Comparison of ENCODE assay signal across 8 cellular contexts in genomic region chr21:41369915-41370839, GRCh38. TPM values are rescaled to one million over a fixed set of nuclear protein-coding genes. Genes with fewer than 3 reads are reported as not detected.
DNase-seq lines count a peak whose midpoint lies in the region; TF ChIP-seq lines count a peak whose summit lies in the region.

No MANE protein-coding gene starts in this region.

- H3K9ac ChIP-seq in colonic mucosa (ENCODE audit: low read depth in 2 of 2, low read length in 2 of 2), result peak overlapping the region in 1 of 2 donors; percentile 33

- DNase-seq in GM10266 (ENCODE audit: extremely low spot score) (peak; percentile 52), NCI-H526 treated with DMSO at 0.1 percent for 48 hours (lab: John Stamatoyannopoulos, UW) (peak; percentile 15), colonic mucosa (no peak), prostate gland (ENCODE audit: low spot score) (no peak), DMS 273 (lab: John Stamatoyannopoulos, UW; ENCODE audit: unreplicated experiment) (no peak), kidney tubule cell (ENCODE audit: low spot score) (no peak), NCI-H187 treated with DMSO at 0.1 percent for 48 hours (lab: John Stamatoyannopoulos, UW) (no peak), GDM1 (lab: John Stamatoyannopoulos, UW) (no peak)

- intact Hi-C loops in colonic mucosa (cut with DNase I), result no loop called here
- intact Hi-C loops in prostate gland (cut with DNase I), result no loop called here

- no peaks in the 10 kb centered on the region for H3K36me3 ChIP-seq in colonic mucosa
- H3K36me3 ChIP-seq in prostate gland, result no peaks in the 10 kb centered on the region

- no peaks in the 10 kb centered on the region for H3K27me3 ChIP-seq in colonic mucosa
- H3K27me3 ChIP-seq in prostate gland (replicated peaks; ENCODE audit: insufficient read depth), result no peaks in the 10 kb centered on the region

- H3K4me1 ChIP-seq in colonic mucosa (no peaks in the 10 kb centered on the region), prostate gland (replicated peaks) (no peaks in the 10 kb centered on the region)

- H3K4me3 ChIP-seq in colonic mucosa, result peak overlapping the region; percentile 19
- peak overlapping the region; percentile 14 to 24 for H3K4me3 ChIP-seq in prostate gland

- H3K9me3 ChIP-seq in colonic mucosa (no peaks in the 10 kb centered on the region), prostate gland (no peaks in the 10 kb centered on the region)

- no peak for TF ChIP-seq POLR2A in prostate gland (IDR thresholded peaks at IDR 0.05)

- WGBS in prostate gland, result 70% methylated on average over 30 of the region's 30 CpGs

- H3K27ac ChIP-seq in colonic mucosa (no peak overlapping the region), prostate gland (no peak overlapping the region)

- TF ChIP-seq CTCF in GM10266 (IDR thresholded peaks at IDR 0.05; ENCODE audit: control insufficient read depth, insufficient read depth, low read depth, missing control alignments) (no peak), colonic mucosa (IDR thresholded peaks at IDR 0.05) (no peak), prostate gland (IDR thresholded peaks at IDR 0.05) (no peak)

RNA-seq across cellular contexts. Expression of gene MX2, which starts 8.3 kb away (rescaled TPM):
- total RNA-seq in colonic mucosa, result 1 to 10 TPM; 2.0 to 2.5 TPM
- total RNA-seq in prostate gland, result 1 to 10 TPM; 1.7 to 4.9 TPM

RNA-seq across cellular contexts. Expression of gene FAM3B, which starts 53.6 kb away (rescaled TPM):
- total RNA-seq in colonic mucosa (under 1 TPM; 0.35 to 0.90 TPM), prostate gland (10 to 100 TPM; 19.4 to 63.6 TPM)

RNA-seq across cellular contexts. Expression of gene MX1, which starts 55.9 kb away (rescaled TPM):
- total RNA-seq in colonic mucosa (10 to 100 TPM in 1 of 2 donors, 1 to 10 TPM in 1; 7.3 to 17.7 TPM), prostate gland (10 to 100 TPM; 15.6 to 29.1 TPM)

Comparison
In these comparisons a context has a peak if more than half of its experiments do, and no peak if none do; other contexts are left out.
1. DNase-seq: peak in GM10266 (single experiment) and NCI-H526 treated with DMSO at 0.1 percent for 48 hours (single experiment); none in colonic mucosa (single experiment), prostate gland (single experiment), DMS 273 (single experiment), kidney tubule cell (single experiment), NCI-H187 treated with DMSO at 0.1 percent for 48 hours (single experiment) and GDM1 (single experiment).
2. RNA of gene FAM3B, which starts 53.6 kb away (total RNA-seq): 19.4 to 63.6 TPM in prostate gland; 0.35 to 0.90 TPM in colonic mucosa; every median in the first group is over 10 times any median in the second.